9 cellular contexts compared by ENCODE assay signal in the genomic region with DNA sequence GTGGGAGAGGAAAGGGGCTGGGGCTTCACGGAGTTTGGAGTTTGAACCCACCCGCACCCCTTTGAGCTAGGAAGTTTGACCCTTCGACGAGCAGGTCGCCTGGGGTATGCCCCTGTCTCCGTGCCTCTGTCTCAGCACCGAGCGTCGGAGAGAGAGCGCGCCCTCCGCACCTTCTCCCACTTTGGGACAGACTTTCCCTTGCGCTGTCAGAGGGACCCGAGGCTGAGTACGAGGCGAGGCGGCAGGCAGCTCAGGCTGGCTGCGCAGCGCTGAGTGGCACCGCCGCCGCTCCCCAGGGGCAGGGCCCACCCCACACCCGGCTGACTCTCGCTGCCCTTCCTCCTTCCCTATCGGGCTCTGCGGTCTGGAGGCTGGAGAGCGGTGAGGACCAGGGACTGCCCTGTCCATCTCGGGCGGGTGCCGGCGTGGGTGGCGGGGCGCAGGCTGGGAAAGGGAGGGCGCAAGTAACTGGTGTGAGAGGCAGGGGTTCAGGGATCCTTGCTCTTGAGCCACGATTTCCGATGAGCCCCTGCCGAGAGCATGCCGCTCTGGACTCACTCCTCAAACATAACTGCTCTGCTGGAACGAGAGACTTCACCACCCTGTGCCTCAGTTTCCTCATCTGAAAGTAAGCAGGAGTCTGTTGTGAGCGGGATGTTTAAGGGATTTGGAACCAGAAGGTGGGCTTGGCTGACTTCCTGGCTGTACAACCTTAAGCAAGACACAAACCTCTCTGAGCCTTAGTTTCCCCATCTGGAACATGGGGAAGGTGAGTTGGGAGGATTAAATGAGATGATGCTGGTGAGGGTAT. TPM values are rescaled to one million over a fixed set of nuclear protein-coding genes. Genes with fewer than 3 reads are reported as not detected.
A peak's percentile ranks its signal among the peaks of the same experiment; 100 is the strongest.
DNase-seq lines count a peak whose midpoint lies in the region; ATAC-seq and TF ChIP-seq lines count a peak whose summit lies in the region.
"Had no signal": no experiment of that assay in that cellular context is flagged by ENCODE, and none has a peak within 500 bp of the region (broad histone marks: within the 10 kb centered on the region; RNA-seq: fewer than 3 reads in every experiment).

No MANE protein-coding gene starts in this region.

- no peak overlapping the region for H3K27ac Mint-ChIP-seq in CD8-positive, alpha-beta T cell
- no peak overlapping the region for H3K27ac Mint-ChIP-seq in T-helper 17 cell
- H3K27ac Mint-ChIP-seq: activated naive CD4-positive, alpha-beta T cell treated with anti-CD3 and anti-CD28 coated beads, Interleukin-2, amount 50 U/mL, for 72 hours had no signal

- no peak for TF ChIP-seq CTCF in CD8-positive, alpha-beta T cell (IDR thresholded peaks at IDR 0.05)
- TF ChIP-seq CTCF in omental fat pad (IDR thresholded peaks at IDR 0.05) (no peak), PC-9 (conservative IDR thresholded peaks at IDR 0.05) (no peak), uterus (IDR thresholded peaks at IDR 0.05) (no peak)

- H3K79me2 ChIP-seq in PC-9 (ENCODE audit: low read depth) = no peaks in the 10 kb centered on the region

- no peak overlapping the region for H3K4me2 ChIP-seq in PC-9

- peaks cover 13% of the 10 kb centered on the region for H3K4me1 ChIP-seq in CD8-positive, alpha-beta T cell (ENCODE audit: insufficient read depth, low read length)
- H3K4me1 ChIP-seq in PC-9 (replicated peaks; ENCODE audit: insufficient read depth) = peaks cover 2% of the 10 kb centered on the region
- peaks cover 0 to 8% of the 10 kb centered on the region in 2 donors for H3K4me1 ChIP-seq in uterus

- H3K4me3 Mint-ChIP-seq in CD8-positive, alpha-beta T cell = peak overlapping the region; percentile 65
- peak overlapping the region; percentile 68 for H3K4me3 Mint-ChIP-seq in T-helper 17 cell

- no peaks in the 10 kb centered on the region for H3K9me3 ChIP-seq in CD8-positive, alpha-beta T cell (ENCODE audit: low read length)
- no peaks in the 10 kb centered on the region for H3K9me3 ChIP-seq in T-helper 17 cell (ENCODE audit: control insufficient read depth, low read length, poor library complexity, severe bottlenecking)
- H3K9me3 ChIP-seq in PC-9 (ENCODE audit: insufficient read depth, low read depth) = no peaks in the 10 kb centered on the region
- H3K9me3 ChIP-seq in uterus = no peaks in the 10 kb centered on the region

- intact Hi-C loops in CD8-positive, alpha-beta T cell (cut with DNase I, micrococcal nuclease) = no loop called here
- intact Hi-C loops in Right ventricle myocardium superior (cut with DNase I) = no loop called here
- intact Hi-C loops in PC-9 (cut with micrococcal nuclease; ENCODE audit: unreplicated experiment) = no loop called here
- intact Hi-C loops in uterus (cut with DNase I; ENCODE audit: low total_unique reads) = no loop called here

- peaks cover 8% of the 10 kb centered on the region; the same call in 1 of the 2 replicates for H3F3A ChIP-seq in PC-9 (ENCODE audit: insufficient read depth, low read depth)

- no TSS peak for BruUV-seq in PC-9 (replicated peaks; lab: Mats Ljungman, UMichigan)

- H4K20me1 ChIP-seq in PC-9 (ENCODE audit: insufficient read depth) = no peaks in the 10 kb centered on the region

- no peaks in the 10 kb centered on the region for H3K36me3 ChIP-seq in CD8-positive, alpha-beta T cell (ENCODE audit: insufficient read depth, low read length)
- H3K36me3 ChIP-seq in PC-9 (ENCODE audit: low read depth) (no peaks in the 10 kb centered on the region), uterus (no peaks in the 10 kb centered on the region)

- POLR2A ChIA-PET in CD8-positive, alpha-beta T cell (lab: Charles Lee) = no interaction called here
- POLR2A ChIA-PET in PC-9 (lab: Charles Lee; ENCODE audit: unreplicated experiment) = no interaction called here

- no peak overlapping the region for H2AFZ ChIP-seq in PC-9

- H3K27ac ChIP-seq in CD8-positive, alpha-beta T cell (ENCODE audit: low read depth, low read length) = no peak overlapping the region
- H3K27ac ChIP-seq in PC-9 (no peak overlapping the region), uterus (no peak overlapping the region)

- no peak for ATAC-seq in CD8-positive, alpha-beta T cell
- ATAC-seq in T-helper 17 cell = no peak
- peak; percentile 40 for ATAC-seq in Right ventricle myocardium superior (ENCODE audit: poor library complexity)
- ATAC-seq in omental fat pad (ENCODE audit: low FRiP score) = peak; percentile 13

- CTCF ChIA-PET in CD8-positive, alpha-beta T cell (lab: Charles Lee) = no interaction called here
- CTCF ChIA-PET in PC-9 (lab: Charles Lee) = interaction anchor here (0.6 kb wide), 1 partner anchor 27 kb away, joined by 3 read pairs; no protein-coding TSS in a partner anchor

- H3K9me2 ChIP-seq in PC-9 (ENCODE audit: insufficient read depth) = no peaks in the 10 kb centered on the region

- TF ChIP-seq POLR2A in uterus (IDR thresholded peaks at IDR 0.05) = no peak

- H3K9me3 Mint-ChIP-seq in CD8-positive, alpha-beta T cell = no peaks in the 10 kb centered on the region
- H3K9me3 Mint-ChIP-seq: activated naive CD4-positive, alpha-beta T cell treated with anti-CD3 and anti-CD28 coated beads, Interleukin-2, amount 50 U/mL, for 72 hours had no signal

- peak overlapping the region; percentile 33 for H3K4me3 ChIP-seq in CD8-positive, alpha-beta T cell (ENCODE audit: low read depth, low read length)
- H3K4me3 ChIP-seq in PC-9 = no peak overlapping the region
- peak overlapping the region in 1 of 2 donors; percentile 8 for H3K4me3 ChIP-seq in uterus

- peaks cover 28% of the 10 kb centered on the region for H3K27me3 ChIP-seq in CD8-positive, alpha-beta T cell (ENCODE audit: insufficient read depth, low read length)
- H3K27me3 ChIP-seq in PC-9 (ENCODE audit: insufficient read depth, low read depth) (0 out of 2 replicates have a peak, but pooled peaks cover 3% of the 10 kb centered on the region), uterus (peaks cover 8 to 9% of the 10 kb centered on the region in 2 donors)

- H3K27me3 Mint-ChIP-seq in CD8-positive, alpha-beta T cell (ENCODE audit: low read depth) = peaks cover 55% of the 10 kb centered on the region
- peaks cover 74% of the 10 kb centered on the region for H3K27me3 Mint-ChIP-seq in T-helper 17 cell

- H3K4me1 Mint-ChIP-seq in CD8-positive, alpha-beta T cell (ENCODE audit: low read depth) = peaks cover 10% of the 10 kb centered on the region
- H3K4me1 Mint-ChIP-seq in T-helper 17 cell = peaks cover 10% of the 10 kb centered on the region

- no peaks in the 10 kb centered on the region for H3K36me3 Mint-ChIP-seq in CD8-positive, alpha-beta T cell
- H3K36me3 Mint-ChIP-seq in T-helper 17 cell (ENCODE audit: low read depth) = peaks cover 7% of the 10 kb centered on the region
- H3K36me3 Mint-ChIP-seq: activated naive CD4-positive, alpha-beta T cell treated with anti-CD3 and anti-CD28 coated beads, Interleukin-2, amount 50 U/mL, for 72 hours had no signal

- no peak for DNase-seq in CD8-positive, alpha-beta T cell
- DNase-seq in T-helper 17 cell (no peak), Right ventricle myocardium superior (no peak), omental fat pad (ENCODE audit: low spot score) (no peak), PC-9 (no peak), NCI-H82 treated with DMSO at 0.1 percent for 48 hours (lab: John Stamatoyannopoulos, UW; ENCODE audit: unreplicated experiment) (no peak), uterus (no peak)
- DNase-seq in stimulated activated naive CD4-positive, alpha-beta T cell (lab: John Stamatoyannopoulos, UW) = no peak

RNA-seq across cellular contexts. Expression of a gene that starts 1.0 kb away (rescaled TPM):
- not detected for total RNA-seq in CD8-positive, alpha-beta T cell
- not detected for total RNA-seq in T-helper 17 cell
- total RNA-seq in Right ventricle myocardium superior = 1.4 TPM
- 1 to 10 TPM in 2 of 4 donors, under 1 TPM in 1, not detected in 1; 0.94 to 2.2 (median 1.3) TPM for total RNA-seq in omental fat pad
- total RNA-seq in PC-9 (2021) = 0.37 and 0.48 TPM in 2 replicates
- 1 to 10 TPM in 1 of 4 donors, under 1 TPM in 1, not detected in 2; 0.52 to 3.9 TPM for total RNA-seq in uterus
- total RNA-seq: activated naive CD4-positive, alpha-beta T cell treated with anti-CD3 and anti-CD28 coated beads, Interleukin-2, amount 50 U/mL, for 72 hours had no signal

Comparison
In these comparisons a context has a peak if more than half of its experiments do, and no peak if none do; other contexts are left out.
1. ATAC-seq: peak in Right ventricle myocardium superior (single experiment) and omental fat pad (single experiment); none in CD8-positive, alpha-beta T cell (single experiment) and T-helper 17 cell (single experiment).